ENCODE assay signal across 1 cellular context in genomic region chr11:11293798-11294611, GRCh38.
TF ChIP-seq lines count a peak whose summit lies in the region.

No MANE protein-coding gene starts in this region.

TF ChIP-seq in IMR-90, 13 proteins besides CTCF, POLR2A, EP300 and RAD21:
- TF ChIP-seq MAZ (IDR thresholded peaks at IDR 0.05; ENCODE audit: borderline replicate concordance, low read depth, low read length) (no peak), ELK1 (IDR thresholded peaks at IDR 0.05; ENCODE audit: borderline replicate concordance, low read depth, low read length) (no peak), CEBPB (IDR thresholded peaks at IDR 0.05; ENCODE audit: low read depth, low read length) (no peak), NFE2L2 (IDR thresholded peaks at IDR 0.05; ENCODE audit: low read depth, low read length) (no peak), RFX5 (IDR thresholded peaks at IDR 0.05; ENCODE audit: low read depth, low read length) (no peak)
